In genomic region chr5:33257807-33258491, GRCh38 we compare ENCODE assay signal across 11 cellular contexts.
DNase-seq lines count a peak whose midpoint lies in the region; TF ChIP-seq lines count a peak whose summit lies in the region.
"Had no signal": no experiment of that assay in that cellular context is flagged by ENCODE, and none has a peak within 500 bp of the region (broad histone marks: within the 10 kb centered on the region; RNA-seq: fewer than 3 reads in every experiment).

No MANE protein-coding gene starts in this region.

- CTCF ChIA-PET in HEK293T (lab: Yijun Ruan, JAX) = no interaction called here
- CTCF ChIA-PET in GM10248 (lab: Yijun Ruan, JAX) = interaction anchor here (0.7 to 1.2 kb wide), 2 partner anchors 8 to 20 kb away, joined by 3 read pairs; no protein-coding TSS in a partner anchor

- DNase-seq in AG10803 (ENCODE audit: low read depth) (peak; percentile 87), LHCN-M2 (ENCODE audit: low read depth) (peak; percentile 90), choroid plexus epithelial cell (ENCODE audit: low read depth) (peak; percentile 88), mesenchymal stem cell (peak; percentile 68), NCI-H526 (lab: John Stamatoyannopoulos, UW) (no peak), HEK293T (ENCODE audit: extremely low spot score) (no peak), occipital lobe (lab: John Stamatoyannopoulos, UW) (no peak), GM10248 (ENCODE audit: extremely low spot score) (no peak)
- DNase-seq: activated CD4-positive, alpha-beta T cell treated with anti-CD3 and anti-CD28 coated beads for 48 hours; DMS53 had no signal

- no peaks in the 10 kb centered on the region for H3K4me1 ChIP-seq in mesenchymal stem cell (ENCODE audit: control insufficient read depth, insufficient read depth, low read depth, low read length)
- H3K4me1 ChIP-seq: parathyroid adenoma had no signal

- no peaks in the 10 kb centered on the region for H3K27me3 ChIP-seq in mesenchymal stem cell (ENCODE audit: control insufficient read depth in 1 of 2, insufficient read depth in 1 of 2, low read length in 2 of 2)

- POLR2A ChIA-PET in HEK293T (lab: Yijun Ruan, JAX) = no interaction called here
- POLR2A ChIA-PET in GM10248 (lab: Yijun Ruan, JAX) = no interaction called here

- no peak overlapping the region for H3K18ac ChIP-seq in mesenchymal stem cell (ENCODE audit: low read depth in 1 of 2, low read length in 2 of 2)

- TF ChIP-seq CTCF in AG10803 (conservative IDR thresholded peaks at IDR 0.05; ENCODE audit: low read length) = peak; percentile 48
- peak; percentile 3 for TF ChIP-seq CTCF in choroid plexus epithelial cell (conservative IDR thresholded peaks at IDR 0.05; ENCODE audit: low read depth, low read length)
- no peak for TF ChIP-seq CTCF in GM10248 (IDR thresholded peaks at IDR 0.05; ENCODE audit: control extremely low read depth, extremely low read depth, low read depth, missing control alignments)

- no peaks in the 10 kb centered on the region for H3K9me3 ChIP-seq in mesenchymal stem cell (ENCODE audit: control insufficient read depth, low read length)

- H3K23ac ChIP-seq in mesenchymal stem cell (ENCODE audit: low read length in 2 of 2) = no peak overlapping the region

- H3K27ac ChIP-seq in mesenchymal stem cell (ENCODE audit: low read length, poor library complexity, severe bottlenecking) = no peak overlapping the region
- H3K27ac ChIP-seq: parathyroid adenoma had no signal

- no peak overlapping the region for H2AK5ac ChIP-seq in mesenchymal stem cell (ENCODE audit: low read length, severe bottlenecking)

- H4K8ac ChIP-seq in mesenchymal stem cell (ENCODE audit: low read length) = no peak overlapping the region

- no peak overlapping the region for H2BK5ac ChIP-seq in mesenchymal stem cell (ENCODE audit: low read depth, low read length, poor library complexity, severe bottlenecking)

- H3K9ac ChIP-seq in mesenchymal stem cell (ENCODE audit: low read length) = peak overlapping the region; percentile 62
- H3K9ac ChIP-seq: parathyroid adenoma had no signal

- H2BK15ac ChIP-seq in mesenchymal stem cell (ENCODE audit: low read depth, poor library complexity, severe bottlenecking) = no peak overlapping the region

- H3K36me3 ChIP-seq in mesenchymal stem cell (ENCODE audit: control insufficient read depth in 1 of 2, insufficient read depth in 2 of 2, low read depth in 1 of 2, low read length in 2 of 2) = no peaks in the 10 kb centered on the region

- H3K79me1 ChIP-seq in mesenchymal stem cell (replicated peaks; ENCODE audit: low read length, poor library complexity, severe bottlenecking) = no peaks in the 10 kb centered on the region

- no peak overlapping the region for H3K4ac ChIP-seq in mesenchymal stem cell (ENCODE audit: low read depth in 1 of 2, low read length in 2 of 2)

- no peak overlapping the region for H4K91ac ChIP-seq in mesenchymal stem cell (ENCODE audit: low read length)

- H3K14ac ChIP-seq in mesenchymal stem cell (ENCODE audit: low read length in 2 of 2) = no peak overlapping the region

- WGBS in mesenchymal stem cell = 76% methylated on average over 1 of the region's 4 CpGs

- H3K4me3 ChIP-seq in AG10803 (ENCODE audit: low read length) = no peak overlapping the region
- no peak overlapping the region for H3K4me3 ChIP-seq in choroid plexus epithelial cell (ENCODE audit: low read depth, low read length)
- no peak overlapping the region for H3K4me3 ChIP-seq in mesenchymal stem cell (ENCODE audit: insufficient read depth in 1 of 2, low read depth in 1 of 2, low read length in 2 of 2)

- H3K4me2 ChIP-seq in mesenchymal stem cell (ENCODE audit: low read length, poor library complexity, severe bottlenecking) = no peak overlapping the region

- no peak overlapping the region for H2BK120ac ChIP-seq in mesenchymal stem cell (ENCODE audit: low read depth, low read length)

- H2BK12ac ChIP-seq in mesenchymal stem cell (ENCODE audit: low read length in 2 of 2) = no peak overlapping the region

- H2AFZ ChIP-seq in mesenchymal stem cell (ENCODE audit: low read depth, low read length) = no peak overlapping the region
- H2AFZ ChIP-seq: parathyroid adenoma had no signal

TF ChIP-seq in HEK293T, 16 proteins besides CTCF, POLR2A, EP300 and RAD21:
- TF ChIP-seq NFRKB (IDR thresholded peaks at IDR 0.05) (no peak), FOXM1 (IDR thresholded peaks at IDR 0.05; ENCODE audit: borderline replicate concordance) (no peak), ELF4 (IDR thresholded peaks at IDR 0.05) (no peak), ZNF384 (IDR thresholded peaks at IDR 0.05) (no peak), FOXA1 (IDR thresholded peaks at IDR 0.05) (no peak), SUZ12 (IDR thresholded peaks at IDR 0.05) (no peak), TARDBP (IDR thresholded peaks at IDR 0.05) (no peak), L3MBTL2 (conservative IDR thresholded peaks at IDR 0.05) (no peak), LEF1 (IDR thresholded peaks at IDR 0.05; ENCODE audit: borderline replicate concordance) (no peak), PKNOX1 (IDR thresholded peaks at IDR 0.05) (no peak), CTBP1 (IDR thresholded peaks at IDR 0.05; ENCODE audit: borderline replicate concordance) (no peak), SP1 (IDR thresholded peaks at IDR 0.05) (no peak), ARNT (IDR thresholded peaks at IDR 0.05) (no peak), HDGF (IDR thresholded peaks at IDR 0.05; ENCODE audit: borderline replicate concordance) (no peak), FOXK2 (IDR thresholded peaks at IDR 0.05) (no peak), BHLHE40 (IDR thresholded peaks at IDR 0.05; ENCODE audit: borderline replicate concordance) (no peak)
TF ChIP-seq in HEK293T: peak in this region for 0.

Comparison
In these comparisons a context has a peak if more than half of its experiments do, and no peak if none do; other contexts are left out.
1. DNase-seq: peak in AG10803 (single experiment), LHCN-M2 (single experiment), choroid plexus epithelial cell (single experiment) and mesenchymal stem cell (single experiment); none in NCI-H526 (0 of 2), HEK293T (single experiment), occipital lobe (single experiment) and GM10248 (single experiment).